In the genomic region with DNA sequence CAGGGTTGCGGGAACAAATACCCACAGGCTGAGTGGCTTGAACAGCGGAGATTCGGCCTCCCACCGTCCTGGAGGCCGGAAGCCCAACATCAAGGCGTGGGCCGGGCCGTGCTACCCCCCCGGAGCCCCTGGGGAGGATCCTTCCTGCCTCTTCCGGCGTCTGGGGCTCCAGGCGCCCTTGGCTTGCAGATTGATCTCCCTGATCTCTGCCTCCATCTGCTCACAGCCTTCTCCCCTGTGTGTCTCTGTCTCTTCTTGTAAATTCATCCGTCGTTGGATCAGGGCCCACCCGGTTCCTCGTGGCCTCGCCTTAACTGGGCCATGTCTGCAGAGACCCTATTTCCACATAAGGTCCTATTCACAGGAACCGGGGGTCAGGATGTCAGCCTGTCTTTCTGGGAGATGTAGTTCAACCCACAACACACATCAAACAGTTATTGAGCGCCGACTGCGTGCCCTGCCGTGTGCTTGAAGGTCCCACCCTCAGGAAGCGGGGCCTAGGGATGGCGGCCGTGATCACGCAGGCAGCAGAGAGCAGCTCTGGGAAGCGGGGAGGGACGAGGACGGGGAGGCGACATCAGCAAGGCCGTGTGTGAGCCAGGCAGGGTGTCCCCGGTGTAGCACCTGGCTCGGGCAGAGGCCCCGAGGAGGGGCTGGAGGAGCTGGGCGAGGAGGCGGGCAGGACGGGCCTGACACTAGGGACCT, we compare ENCODE assay signal across 8 cellular contexts. TPM values are rescaled to one million over a fixed set of nuclear protein-coding genes. Genes with fewer than 3 reads are reported as not detected.
DNase-seq lines count a peak whose midpoint lies in the region; ATAC-seq and TF ChIP-seq lines count a peak whose summit lies in the region.

No MANE protein-coding gene starts in this region.

- BruUV-seq in Panc1 (replicated peaks; lab: Mats Ljungman, UMichigan): no TSS peak

- H3K36me3 ChIP-seq in Panc1 (ENCODE audit: control insufficient read depth, insufficient read depth, low read length): no peaks in the 10 kb centered on the region

- TF ChIP-seq CTCF in Panc1 (IDR thresholded peaks at IDR 0.05): no peak

- POLR2A ChIA-PET in Panc1 (lab: Charles Lee): no interaction called here

- DNase-seq in G401 (ENCODE audit: low spot score): peak; percentile 61
- DNase-seq in Panc1 (ENCODE audit: low read depth, low spot score): no peak
- DNase-seq in activated gamma-delta T cell (lab: John Stamatoyannopoulos, UW): peak; percentile 38
- peak; percentile 68 for DNase-seq in left cardiac atrium
- DNase-seq in stimulated activated CD4-positive, alpha-beta T cell treated with anti-CD3 and anti-CD28 coated beads, Interleukin-12 subunit alpha, Interleukin-12 subunit beta, amount 100 ng/mL, for 4 hours: peak; percentile 50
- no peak for DNase-seq in HT-29 (ENCODE audit: low spot score)

- in situ Hi-C loops in G401 (cut with HindIII; ENCODE audit: low sequenced_read_pairs): no loop called here
- in situ Hi-C loops in Panc1 (cut with HindIII; ENCODE audit: low pct_unique_long_range_greater_than_20kb, low sequenced_read_pairs): no loop called here

- H3K27me3 ChIP-seq in Panc1 (ENCODE audit: control insufficient read depth, insufficient read depth, low read length): no peaks in the 10 kb centered on the region

- intact Hi-C loops in Panc1 (cut with micrococcal nuclease; ENCODE audit: unreplicated experiment): no loop called here
- intact Hi-C loops in left cardiac atrium (cut with DNase I): no loop called here

- H3K4me3 ChIP-seq in Panc1 (ENCODE audit: low read depth in 2 of 2, low read length in 2 of 2): no peak overlapping the region

- CTCF ChIA-PET in Panc1 (lab: Charles Lee): no interaction called here

- ATAC-seq in Panc1 (peak; percentile 61), left cardiac atrium (peak; percentile 58 to 65), GM19035 (IDR thresholded peaks at IDR 0.05; ENCODE audit: unreplicated experiment) (no peak), HG02970 (IDR thresholded peaks at IDR 0.05; ENCODE audit: low FRiP score, unreplicated experiment) (no peak)

- peaks cover 26% of the 10 kb centered on the region for H3K4me1 ChIP-seq in Panc1 (ENCODE audit: control insufficient read depth, insufficient read depth, low read length)

- no peaks in the 10 kb centered on the region for H3K9me3 ChIP-seq in Panc1 (ENCODE audit: control insufficient read depth, insufficient read depth, low read depth, low read length)

- H3K27ac ChIP-seq in Panc1 (ENCODE audit: low read length): peak overlapping the region; percentile 46

RNA-seq across cellular contexts. Expression of a gene that starts 21.3 kb away (rescaled TPM):
- total RNA-seq in G401 (2014; rRNA removed; shearing (Covaris generic)): 6.0 and 6.7 TPM in 2 replicates
- 15.1 TPM for total RNA-seq in Panc1 (2021; ENCODE audit: unreplicated experiment)
- 22.3 TPM for polyA plus RNA-seq in Panc1 (2012; ENCODE audit: insufficient read length)
- total RNA-seq in left cardiac atrium: 1 to 10 TPM; 4.3 to 10.0 TPM
- total RNA-seq in HT-29 (2014; rRNA removed; shearing (Covaris generic)): 0.10 TPM in 1 of 2 replicates, not detected in the other

RNA-seq across cellular contexts. Expression of a gene that starts 22.4 kb away (rescaled TPM):
- 62.0 and 62.8 TPM in 2 replicates for total RNA-seq in G401 (2014; rRNA removed; shearing (Covaris generic))
- total RNA-seq in Panc1 (2021; ENCODE audit: unreplicated experiment) (56.0 TPM), left cardiac atrium (10 to 100 TPM; 33.7 to 43.6 TPM)
- polyA plus RNA-seq in Panc1 (2012; ENCODE audit: insufficient read length): 68.0 TPM
- total RNA-seq in HT-29 (2014; rRNA removed; shearing (Covaris generic)): 74.3 and 89.6 TPM in 2 replicates

RNA-seq across cellular contexts. Expression of a gene that starts 28.7 kb away (rescaled TPM):
- not detected in 2 replicates for total RNA-seq in G401 (2014; rRNA removed; shearing (Covaris generic))
- 0.72 TPM for total RNA-seq in Panc1 (2021; ENCODE audit: unreplicated experiment)
- polyA plus RNA-seq in Panc1 (2012; ENCODE audit: insufficient read length): 0.48 TPM
- under 1 TPM in 1 of 2 donors, not detected in 1; 0.44 TPM for total RNA-seq in left cardiac atrium
- 0.05 and 0.36 TPM in 2 replicates for total RNA-seq in HT-29 (2014; rRNA removed; shearing (Covaris generic))

RNA-seq across cellular contexts. Expression of a gene that starts 38.6 kb away (rescaled TPM):
- 618 and 674 TPM in 2 replicates for total RNA-seq in G401 (2014; rRNA removed; shearing (Covaris generic))
- total RNA-seq in Panc1 (2021; ENCODE audit: unreplicated experiment): 653 TPM
- 956 TPM for polyA plus RNA-seq in Panc1 (2012; ENCODE audit: insufficient read length)
- total RNA-seq in left cardiac atrium: 1,000 to 10,000 TPM in 1 of 2 donors, 100 to 1,000 TPM in 1; 847 to 1,152 TPM
- total RNA-seq in HT-29 (2014; rRNA removed; shearing (Covaris generic)): 725 and 781 TPM in 2 replicates

RNA-seq across cellular contexts. Expression of a gene that starts 52.1 kb away (rescaled TPM):
- 44.5 and 48.7 TPM in 2 replicates for total RNA-seq in G401 (2014; rRNA removed; shearing (Covaris generic))
- total RNA-seq in Panc1 (2021; ENCODE audit: unreplicated experiment) (61.2 TPM), left cardiac atrium (10 to 100 TPM; 19.2 to 35.9 TPM)
- 80.4 TPM for polyA plus RNA-seq in Panc1 (2012; ENCODE audit: insufficient read length)
- total RNA-seq in HT-29 (2014; rRNA removed; shearing (Covaris generic)): 123 TPM in 2 replicates

Comparison
In these comparisons a context has a peak if more than half of its experiments do, and no peak if none do; other contexts are left out.
1. DNase-seq: peak in G401 (single experiment), activated gamma-delta T cell (single experiment), left cardiac atrium (single experiment) and stimulated activated CD4-positive, alpha-beta T cell treated with anti-CD3 and anti-CD28 coated beads, Interleukin-12 subunit alpha, Interleukin-12 subunit beta, amount 100 ng/mL, for 4 hours (single experiment); none in Panc1 (single experiment) and HT-29 (single experiment).
2. ATAC-seq: peak in Panc1 (single experiment) and left cardiac atrium (2 of 2); none in GM19035 (single experiment) and HG02970 (single experiment).